ENCODE assay signal across 7 cellular contexts in the genomic region with DNA sequence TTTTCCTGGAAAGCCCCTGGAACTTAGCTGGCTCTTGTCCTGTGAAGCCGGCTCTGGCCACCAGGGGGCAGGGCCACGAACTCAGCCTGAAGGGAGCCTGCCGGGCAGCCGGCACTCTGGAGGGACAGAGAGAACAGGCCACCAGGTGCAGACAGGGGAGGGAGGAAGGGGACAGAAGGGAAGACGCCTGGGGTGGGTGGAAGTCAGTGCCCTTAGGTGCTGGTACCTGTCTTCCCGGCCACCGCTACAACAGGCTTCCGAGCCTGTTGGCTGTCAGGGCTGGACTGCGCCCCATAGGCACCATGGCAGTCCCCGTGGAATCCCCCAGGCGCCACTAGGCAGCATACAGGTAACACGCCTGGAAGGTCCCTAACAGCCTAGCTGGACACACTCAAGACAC. TPM values are rescaled to one million over a fixed set of nuclear protein-coding genes. Genes with fewer than 3 reads are reported as not detected.
A peak's percentile ranks its signal among the peaks of the same experiment; 100 is the strongest.
DNase-seq lines count a peak whose midpoint lies in the region; ATAC-seq and TF ChIP-seq lines count a peak whose summit lies in the region.
"Not testable (repeated sequence)": the region's sequence is repeated elsewhere in the genome, so short reads cannot be mapped to it uniquely, and the experiment has no call there.

No MANE protein-coding gene starts in this region.

- not testable (repeated sequence) for H3K9me3 Mint-ChIP-seq in activated T-cell treated with anti-CD3 and anti-CD28 coated beads, Interleukin-2, amount 50 U/mL, for 24 hours; endodermal cell; stimulated activated effector memory CD8-positive, alpha-beta T cell treated with anti-CD3 and anti-CD28 coated beads, Interleukin-12 subunit alpha, Interleukin-12 subunit beta, amount 100 ng/mL, for 72 hours

- BruUV-seq in Panc1 (replicated peaks; lab: Mats Ljungman, UMichigan): not testable (repeated sequence)

- not testable (repeated sequence) for H4K20me1 ChIP-seq in KMS-11 (ENCODE audit: insufficient read depth)

- H3K79me2 ChIP-seq in KMS-11 (ENCODE audit: insufficient read depth, low read depth): not testable (repeated sequence)

- in situ Hi-C loops in Panc1 (cut with HindIII; ENCODE audit: low pct_unique_long_range_greater_than_20kb, low sequenced_read_pairs): not testable (repeated sequence)

- POLR2A ChIA-PET in BJ (lab: Charles Lee); Panc1 (lab: Charles Lee): not testable (repeated sequence)

- H3K36me3 Mint-ChIP-seq in activated T-cell treated with anti-CD3 and anti-CD28 coated beads, Interleukin-2, amount 50 U/mL, for 24 hours (ENCODE audit: low read depth); endodermal cell (ENCODE audit: low read depth); stimulated activated effector memory CD8-positive, alpha-beta T cell treated with anti-CD3 and anti-CD28 coated beads, Interleukin-12 subunit alpha, Interleukin-12 subunit beta, amount 100 ng/mL, for 72 hours: not testable (repeated sequence)

- not testable (repeated sequence) for H3K36me3 ChIP-seq in BJ (ENCODE audit: control insufficient read depth, insufficient read depth, low read length); KMS-11 (ENCODE audit: insufficient read depth); Panc1 (ENCODE audit: control insufficient read depth, insufficient read depth, low read length); endodermal cell (ENCODE audit: control insufficient read depth, insufficient read depth, low read length)

- intact Hi-C loops in Panc1 (cut with micrococcal nuclease; ENCODE audit: unreplicated experiment): not testable (repeated sequence)

- H3K4me1 Mint-ChIP-seq in activated T-cell treated with anti-CD3 and anti-CD28 coated beads, Interleukin-2, amount 50 U/mL, for 24 hours (ENCODE audit: low read depth); endodermal cell; stimulated activated effector memory CD8-positive, alpha-beta T cell treated with anti-CD3 and anti-CD28 coated beads, Interleukin-12 subunit alpha, Interleukin-12 subunit beta, amount 100 ng/mL, for 72 hours: not testable (repeated sequence)

- not testable (repeated sequence) for H3K27me3 Mint-ChIP-seq in activated T-cell treated with anti-CD3 and anti-CD28 coated beads, Interleukin-2, amount 50 U/mL, for 24 hours; endodermal cell (ENCODE audit: insufficient read depth)

- H3K27ac ChIP-seq in KMS-11; Panc1 (ENCODE audit: low read length); endodermal cell (ENCODE audit: low read depth, low read length): not testable (repeated sequence)

- H3K4me3 ChIP-seq in BJ (ENCODE audit: low read depth, low read length); KMS-11 (IDR thresholded peaks at IDR 0.05; ENCODE audit: insufficient read depth, low read depth, low read length); Panc1 (ENCODE audit: low read depth in 2 of 2, low read length in 2 of 2); endodermal cell (ENCODE audit: low read length): not testable (repeated sequence)

- H3K4me1 ChIP-seq in KMS-11 (ENCODE audit: low read depth, poor library complexity, severe bottlenecking); Panc1 (ENCODE audit: control insufficient read depth, insufficient read depth, low read length); endodermal cell (ENCODE audit: control insufficient read depth, insufficient read depth, low read length): not testable (repeated sequence)

- not testable (repeated sequence) for H3K9me3 ChIP-seq in Panc1 (ENCODE audit: control insufficient read depth, insufficient read depth, low read depth, low read length); endodermal cell (ENCODE audit: control insufficient read depth, low read length)

- not testable (repeated sequence) for H3K9ac ChIP-seq in KMS-11; endodermal cell (ENCODE audit: extremely low read depth, low read length, poor library complexity, severe bottlenecking)

- TF ChIP-seq CTCF in BJ (IDR thresholded peaks at IDR 0.05; ENCODE audit: insufficient read depth, low read depth, low read length) (0 out of 2 replicates have a peak, but pooled peaks have one; percentile 10), KMS-11 (conservative IDR thresholded peaks at IDR 0.05; ENCODE audit: low read depth, low read length) (0 out of 2 replicates have a peak, but pooled peaks have one; percentile 19), Panc1 (IDR thresholded peaks at IDR 0.05) (peak; percentile 78), endodermal cell (conservative IDR thresholded peaks at IDR 0.05) (peak; percentile 11)

- not testable (repeated sequence) for H3K4me2 ChIP-seq in KMS-11

- not testable (repeated sequence) for H3K27ac Mint-ChIP-seq in activated T-cell treated with anti-CD3 and anti-CD28 coated beads, Interleukin-2, amount 50 U/mL, for 24 hours; endodermal cell; stimulated activated effector memory CD8-positive, alpha-beta T cell treated with anti-CD3 and anti-CD28 coated beads, Interleukin-12 subunit alpha, Interleukin-12 subunit beta, amount 100 ng/mL, for 72 hours

- CTCF ChIA-PET in BJ (lab: Yijun Ruan, JAX); Panc1 (lab: Charles Lee): not testable (repeated sequence)

- not testable (repeated sequence) for H3K27me3 ChIP-seq in BJ (ENCODE audit: control insufficient read depth, insufficient read depth, low read length); KMS-11 (ENCODE audit: insufficient read depth, low read depth); Panc1 (ENCODE audit: control insufficient read depth, insufficient read depth, low read length); endodermal cell (ENCODE audit: control insufficient read depth, insufficient read depth, low read length, poor library complexity, severe bottlenecking)

- H2AFZ ChIP-seq in KMS-11 (ENCODE audit: low read depth): not testable (repeated sequence)

- H3K4me3 Mint-ChIP-seq in activated T-cell treated with anti-CD3 and anti-CD28 coated beads, Interleukin-2, amount 50 U/mL, for 24 hours; endodermal cell; stimulated activated effector memory CD8-positive, alpha-beta T cell treated with anti-CD3 and anti-CD28 coated beads, Interleukin-12 subunit alpha, Interleukin-12 subunit beta, amount 100 ng/mL, for 72 hours: not testable (repeated sequence)

- 100% methylated on average over 1 of the region's 12 CpGs; no CpG with 5 or more reads in 1 of the 2 experiments for WGBS in endodermal cell (ENCODE audit: insufficient coverage in 1 of 2, insufficient read length in 1 of 2), 2 experiments

- ATAC-seq in Panc1 (peak; percentile 91), left lobe of liver (peak; percentile 76)
- peak; percentile 44 for ATAC-seq in stimulated activated effector memory CD8-positive, alpha-beta T cell treated with anti-CD3 and anti-CD28 coated beads, Interleukin-12 subunit alpha, Interleukin-12 subunit beta, amount 100 ng/mL, for 72 hours

- DNase-seq in BJ (ENCODE audit: low read depth); Panc1 (ENCODE audit: low read depth, low spot score); endodermal cell; left lobe of liver (ENCODE audit: low spot score): not testable (repeated sequence)
- peak; percentile 39 for DNase-seq in activated T-cell treated with anti-CD3 and anti-CD28 coated beads, Interleukin-2, amount 50 U/mL, for 24 hours
- peak in 1 of 2 donors; percentile 48 for DNase-seq in stimulated activated effector memory CD8-positive, alpha-beta T cell treated with anti-CD3 and anti-CD28 coated beads, Interleukin-12 subunit alpha, Interleukin-12 subunit beta, amount 100 ng/mL, for 72 hours (ENCODE audit: low spot score in 2 of 2)

RNA-seq across cellular contexts. Expression of a gene that starts 59.6 kb away (rescaled TPM):
- 30.0 and 30.4 TPM in 2 replicates for polyA plus RNA-seq in BJ (2011; rRNA removed)
- 5.0 and 6.1 TPM in 2 replicates for polyA minus RNA-seq in BJ (2011; rRNA and poly(A)+ RNA removed)
- total RNA-seq in Panc1 (2021; ENCODE audit: unreplicated experiment) (161 TPM), endodermal cell (10 to 100 TPM; 74.9 to 98.6 TPM), left lobe of liver (41.6 TPM)
- polyA plus RNA-seq in Panc1 (2012; ENCODE audit: insufficient read length): 65.8 TPM
- 65.2 TPM for polyA plus RNA-seq in endodermal cell (2013, experiment 1 of 2)
- 55.6 TPM for polyA plus RNA-seq in endodermal cell (2013, experiment 2 of 2)

Comparison
In these comparisons a context has a peak if more than half of its experiments do, and no peak if none do; other contexts are left out.
1. CTCF ChIP-seq: peak in every context shown above with its lines; median percentile 78 in Panc1; 19 in KMS-11; 11 in endodermal cell; 10 in BJ.